13 cellular contexts compared by ENCODE assay signal in the genomic region with DNA sequence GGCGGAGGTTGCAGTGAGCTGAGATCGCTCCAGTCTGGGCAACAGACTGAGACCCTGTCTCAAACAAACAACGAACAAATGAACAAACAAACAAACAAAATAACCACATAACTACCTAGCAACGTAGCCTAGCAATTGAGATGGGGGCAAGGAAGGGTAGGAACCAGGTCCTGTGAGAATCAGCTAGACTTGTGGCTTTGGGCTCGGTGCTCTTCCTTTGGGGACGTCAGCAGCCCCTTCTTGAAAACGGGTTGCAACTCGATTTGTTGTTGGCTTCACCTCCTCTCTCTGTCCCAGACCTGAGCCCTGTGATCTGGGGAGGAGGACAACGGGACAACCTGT.
DNase-seq lines count a peak whose midpoint lies in the region; ATAC-seq and TF ChIP-seq lines count a peak whose summit lies in the region.
"Had no signal": no experiment of that assay in that cellular context is flagged by ENCODE, and none has a peak within 500 bp of the region (broad histone marks: within the 10 kb centered on the region; RNA-seq: fewer than 3 reads in every experiment).

No MANE protein-coding gene starts in this region.

- no peaks in the 10 kb centered on the region for H3K9me2 ChIP-seq in HCT116 (ENCODE audit: insufficient read depth)

- H3K9ac ChIP-seq in HCT116 (ENCODE audit: low read length) (peak overlapping the region; percentile 45), mesenchymal stem cell (ENCODE audit: low read length) (peak overlapping the region; percentile 61), stomach smooth muscle (ENCODE audit: low read length in 2 of 2) (peak overlapping the region; percentile 46 to 47)

- H2BK5ac ChIP-seq in mesenchymal stem cell (ENCODE audit: low read depth, low read length, poor library complexity, severe bottlenecking), result peak overlapping the region; percentile 63

- peak overlapping the region; percentile 84 for H4K8ac ChIP-seq in mesenchymal stem cell (ENCODE audit: low read length)

- WGBS in mesenchymal stem cell, result 34% methylated on average over 6 of the region's 9 CpGs

- no peak for ATAC-seq in HCT116
- no peak for ATAC-seq in stimulated activated naive CD8-positive, alpha-beta T cell treated with anti-CD3 and anti-CD28 coated beads, Interleukin-15, Interleukin-2, amounts not matched to agents 100 U/mL and 50 U/mL, for 24 hours
- no peak for ATAC-seq in HG03442 (IDR thresholded peaks at IDR 0.05; ENCODE audit: unreplicated experiment)
- ATAC-seq: activated CD8-positive, alpha-beta T cell treated with anti-CD3 and anti-CD28 coated beads for 36 hours; GM12878; naive thymus-derived CD8-positive, alpha-beta T cell had no signal

- H3K36me3 ChIP-seq in HCT116 (ENCODE audit: control insufficient read depth in 1 of 2, insufficient read depth in 2 of 2, low read length in 2 of 2) (peaks cover 7 to 11% of the 10 kb centered on the region in 2 experiments; a peak in 2 of 4 replicates), ascending aorta (peaks cover 16 to 37% of the 10 kb centered on the region in 2 donors), mesenchymal stem cell (ENCODE audit: control insufficient read depth in 1 of 2, insufficient read depth in 2 of 2, low read depth in 1 of 2, low read length in 2 of 2) (peaks cover 20 to 46% of the 10 kb centered on the region in 2 experiments), stomach smooth muscle (ENCODE audit: control insufficient read depth in 2 of 2, insufficient read depth in 2 of 2, low read length in 2 of 2) (peaks cover 16 to 17% of the 10 kb centered on the region in 2 donors)

- no peak for TF ChIP-seq RAD21 in HCT116 (IDR thresholded peaks at IDR 0.05; ENCODE audit: low read depth)

- peak overlapping the region; percentile 88 for H4K91ac ChIP-seq in mesenchymal stem cell (ENCODE audit: low read length)

- no peak for TF ChIP-seq POLR2A in HCT116 (IDR thresholded peaks at IDR 0.05; ENCODE audit: borderline replicate concordance, extremely low read depth, insufficient read depth, insufficient read length)

- BruUV-seq in HCT116 (replicated peaks; lab: Mats Ljungman, UMichigan), result no TSS peak

- H3K14ac ChIP-seq in mesenchymal stem cell (ENCODE audit: low read length in 2 of 2), result peak overlapping the region in 1 of 2 experiments; percentile 53

- H3K4me3 ChIP-seq in HCT116 (replicated peaks in 1 of 2; ENCODE audit: low read depth in 1 of 2, low read length in 2 of 2), result peak overlapping the region in 1 of 2 experiments; percentile 19; a peak in 1 of 4 replicates
- H3K4me3 ChIP-seq in ascending aorta, result no peak overlapping the region
- peak overlapping the region in 1 of 2 experiments; percentile 46 for H3K4me3 ChIP-seq in mesenchymal stem cell (ENCODE audit: insufficient read depth in 1 of 2, low read depth in 1 of 2, low read length in 2 of 2)
- peak overlapping the region; percentile 49 to 54 for H3K4me3 ChIP-seq in stomach smooth muscle (ENCODE audit: low read length in 2 of 2)
- H3K4me3 ChIP-seq: GM12878 had no signal

- H2AFZ ChIP-seq in HCT116 (ENCODE audit: low read depth, low read length, poor library complexity, severe bottlenecking), result no peak overlapping the region
- no peak overlapping the region for H2AFZ ChIP-seq in mesenchymal stem cell (ENCODE audit: low read depth, low read length)

- H4K20me1 ChIP-seq in HCT116 (ENCODE audit: insufficient read depth), result no peaks in the 10 kb centered on the region

- peaks cover 8% of the 10 kb centered on the region for H3K79me1 ChIP-seq in mesenchymal stem cell (replicated peaks; ENCODE audit: low read length, poor library complexity, severe bottlenecking)

- no peak overlapping the region for H2BK15ac ChIP-seq in mesenchymal stem cell (ENCODE audit: low read depth, poor library complexity, severe bottlenecking)

- DNase-seq in HCT116 (ENCODE audit: low read depth, low spot score), result no peak
- no peak for DNase-seq in ascending aorta (ENCODE audit: low spot score in 2 of 2)
- no peak for DNase-seq in mesenchymal stem cell
- DNase-seq in KBM-7, result no peak
- no peak for DNase-seq in stimulated activated naive CD8-positive, alpha-beta T cell treated with anti-CD3 and anti-CD28 coated beads, Interleukin-15, Interleukin-2, amounts not matched to agents 100 U/mL and 50 U/mL, for 24 hours
- DNase-seq in DMS 273 treated with DMSO at 0.1 percent for 48 hours (lab: John Stamatoyannopoulos, UW), result no peak
- DNase-seq: activated CD8-positive, alpha-beta T cell treated with anti-CD3 and anti-CD28 coated beads for 36 hours; naive thymus-derived CD8-positive, alpha-beta T cell; NCI-H1092 had no signal

- no peak overlapping the region for H3K23ac ChIP-seq in mesenchymal stem cell (ENCODE audit: low read length in 2 of 2)

- H3K79me2 ChIP-seq in HCT116 (ENCODE audit: insufficient read depth, low read length), result peaks cover 57% of the 10 kb centered on the region

- H3K9me3 ChIP-seq in HCT116 (ENCODE audit: control insufficient read depth in 1 of 2, insufficient read depth in 1 of 2, low read depth in 1 of 2, low read length in 2 of 2) (no peaks in the 10 kb centered on the region), ascending aorta (no peaks in the 10 kb centered on the region), mesenchymal stem cell (ENCODE audit: control insufficient read depth, low read length) (no peaks in the 10 kb centered on the region), stomach smooth muscle (ENCODE audit: control insufficient read depth in 2 of 2, low read length in 2 of 2) (no peaks in the 10 kb centered on the region)

- peak overlapping the region; percentile 85 to 93 for H2BK12ac ChIP-seq in mesenchymal stem cell (ENCODE audit: low read length in 2 of 2)

- POLR2A ChIA-PET in HCT116 (lab: Charles Lee), result interaction anchor here (1.3 kb wide), 1 partner anchor 11 kb away, joined by 4 read pairs; no protein-coding TSS in a partner anchor

- peak overlapping the region; percentile 73 to 92 for H3K4ac ChIP-seq in mesenchymal stem cell (ENCODE audit: low read depth in 1 of 2, low read length in 2 of 2)

- RAD21 ChIA-PET in HCT116 (lab: Charles Lee; ENCODE audit: low non-redundant PET in 1 of 2, low total read pairs in 2 of 2, uncharacterized antibody in 2 of 2, unreplicated experiment in 2 of 2), result no interaction called here

- H3K27me3 ChIP-seq in HCT116 (ENCODE audit: insufficient read depth, low read length) (no peaks in the 10 kb centered on the region), ascending aorta (no peaks in the 10 kb centered on the region), mesenchymal stem cell (ENCODE audit: control insufficient read depth in 1 of 2, insufficient read depth in 1 of 2, low read length in 2 of 2) (no peaks in the 10 kb centered on the region), stomach smooth muscle (ENCODE audit: control insufficient read depth in 1 of 2, insufficient read depth in 2 of 2, low read length in 2 of 2) (no peaks in the 10 kb centered on the region)

- peak overlapping the region; percentile 68 for H2BK120ac ChIP-seq in mesenchymal stem cell (ENCODE audit: low read depth, low read length)

- peak overlapping the region; percentile 95 to 98 for H3K18ac ChIP-seq in mesenchymal stem cell (ENCODE audit: low read depth in 1 of 2, low read length in 2 of 2)

- TF ChIP-seq CTCF in HCT116 (IDR thresholded peaks at IDR 0.05 in 2 of 3, conservative IDR thresholded peaks at IDR 0.05 in 1 of 3; ENCODE audit: borderline replicate concordance in 1 of 3, insufficient read depth in 1 of 3, low read depth in 2 of 3, low read length in 2 of 3) (no peak), ascending aorta (IDR thresholded peaks at IDR 0.05) (no peak)

- H3K27ac ChIP-seq in HCT116 (ENCODE audit: low read depth, low read length) (peak overlapping the region; percentile 75), ascending aorta (peak overlapping the region; percentile 48 to 89), mesenchymal stem cell (ENCODE audit: low read length, poor library complexity, severe bottlenecking) (peak overlapping the region; percentile 66), stomach smooth muscle (ENCODE audit: low read length) (peak overlapping the region; percentile 78)
- H3K27ac ChIP-seq: HL-60 had no signal

- peak overlapping the region; percentile 90 for H2AK5ac ChIP-seq in mesenchymal stem cell (ENCODE audit: low read length, severe bottlenecking)

- H3K4me1 ChIP-seq in HCT116 (ENCODE audit: control insufficient read depth in 1 of 2, insufficient read depth in 2 of 2, low read length in 2 of 2), result peaks cover 48 to 84% of the 10 kb centered on the region in 2 experiments
- peaks cover 21 to 62% of the 10 kb centered on the region in 2 donors for H3K4me1 ChIP-seq in ascending aorta
- H3K4me1 ChIP-seq in mesenchymal stem cell (ENCODE audit: control insufficient read depth, insufficient read depth, low read depth, low read length), result peaks cover 33% of the 10 kb centered on the region
- H3K4me1 ChIP-seq in stomach smooth muscle (ENCODE audit: control insufficient read depth, insufficient read depth, low read length), result peaks cover 42% of the 10 kb centered on the region

- intact Hi-C loops in HCT116 (cut with micrococcal nuclease), result loop anchor here (5.0 kb wide), 1 partner anchor 134 kb away; a partner anchor contains a TSS
- intact Hi-C loops in ascending aorta (cut with DNase I), result loop anchor here (5.0 kb wide), 3 partner anchors 34 to 164 kb away; a partner anchor contains a TSS

- CTCF ChIA-PET in HCT116 (lab: Charles Lee), result no interaction called here

- in situ Hi-C loops in KBM-7 (cut with MboI; ENCODE audit: low pct_unique_long_range_greater_than_20kb, low sequenced_read_pairs), result no loop called here

- H3K4me2 ChIP-seq in HCT116 (ENCODE audit: low read length) (peak overlapping the region; percentile 67), mesenchymal stem cell (ENCODE audit: low read length, poor library complexity, severe bottlenecking) (no peak overlapping the region)

TF ChIP-seq in HCT116, 20 proteins besides CTCF, POLR2A, EP300 and RAD21 (continues in another document):
- TF ChIP-seq YY1 (IDR thresholded peaks at IDR 0.05; ENCODE audit: extremely low read depth, insufficient replicate concordance, low read depth, low read length), result no peak
- TF ChIP-seq EZH2phosphoT487 (IDR thresholded peaks at IDR 0.05; ENCODE audit: borderline replicate concordance), result no peak
- no peak for TF ChIP-seq SRF (IDR thresholded peaks at IDR 0.05; ENCODE audit: low read depth)
- no peak for TF ChIP-seq ZNF274 (IDR thresholded peaks at IDR 0.05; ENCODE audit: low read depth, low read length)
- no peak for TF ChIP-seq CBX3 (IDR thresholded peaks at IDR 0.05; ENCODE audit: low read depth)
- no peak for TF ChIP-seq ELF1 (IDR thresholded peaks at IDR 0.05; ENCODE audit: borderline replicate concordance, low read depth)
- TF ChIP-seq, protein P1, sequence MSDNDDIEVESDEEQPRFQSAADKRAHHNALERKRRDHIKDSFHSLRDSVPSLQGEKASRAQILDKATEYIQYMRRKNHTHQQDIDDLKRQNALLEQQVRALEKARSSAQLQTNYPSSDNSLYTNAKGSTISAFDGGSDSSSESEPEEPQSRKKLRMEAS (IDR thresholded peaks at IDR 0.05), result no peak
- no peak for TF ChIP-seq EZH2 (IDR thresholded peaks at IDR 0.05)
- no peak for TF ChIP-seq JUND (IDR thresholded peaks at IDR 0.05)
- TF ChIP-seq TCF7L2 (IDR thresholded peaks at IDR 0.05; ENCODE audit: borderline replicate concordance, extremely low read depth, insufficient read depth, insufficient read length), result no peak
- TF ChIP-seq CEBPB (IDR thresholded peaks at IDR 0.05; ENCODE audit: low read depth), result no peak

Comparison
In these comparisons a context has a peak if more than half of its experiments do, and no peak if none do; other contexts are left out.
1. H3K4me3 ChIP-seq: peak in stomach smooth muscle (2 of 2); none in ascending aorta (0 of 2).
2. Peak in every context shown above with its lines, with median percentiles within 50 percentile points of each other: H3K27ac ChIP-seq and H3K9ac ChIP-seq.